Comparison of ENCODE assay signal across 15 cellular contexts in the genomic region with DNA sequence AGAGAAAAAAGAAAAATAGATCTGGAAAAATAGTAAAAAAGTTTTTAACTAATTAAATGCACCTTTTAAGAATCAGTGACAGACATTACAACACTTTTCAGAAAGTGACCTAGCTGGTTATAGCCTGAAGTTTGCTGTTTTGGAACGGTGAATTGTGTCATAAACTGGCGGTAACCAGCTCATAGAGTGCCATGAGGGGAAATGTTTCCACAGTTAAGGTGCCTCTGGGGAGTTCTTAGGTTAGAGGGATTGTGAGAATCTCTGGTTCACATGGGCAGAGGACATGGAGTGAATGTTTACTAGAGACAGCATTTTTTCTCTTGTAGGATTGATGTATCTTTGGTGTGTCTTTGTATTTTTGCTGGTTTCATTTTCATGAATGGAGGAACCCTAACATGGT. TPM values are rescaled to one million over a fixed set of nuclear protein-coding genes. Genes with fewer than 3 reads are reported as not detected.
DNase-seq lines count a peak whose midpoint lies in the region; ATAC-seq and TF ChIP-seq lines count a peak whose summit lies in the region.
"Had no signal": no experiment of that assay in that cellular context is flagged by ENCODE, and none has a peak within 500 bp of the region (broad histone marks: within the 10 kb centered on the region; RNA-seq: fewer than 3 reads in every experiment).

No MANE protein-coding gene starts in this region.

- TF ChIP-seq CTCF in WERI-Rb-1 (IDR thresholded peaks at IDR 0.05; ENCODE audit: low read depth, low read length): no peak

- no peaks in the 10 kb centered on the region for H3K27me3 Mint-ChIP-seq in stimulated activated naive CD8-positive, alpha-beta T cell treated with anti-CD3 and anti-CD28 coated beads, Interleukin-15, Interleukin-2, amounts not matched to agents 100 ng/mL and 50 ng/mL, for 24 hours

- no peak overlapping the region for H3K4me3 Mint-ChIP-seq in stimulated activated naive CD8-positive, alpha-beta T cell treated with anti-CD3 and anti-CD28 coated beads, Interleukin-15, Interleukin-2, amounts not matched to agents 100 ng/mL and 50 ng/mL, for 24 hours

- H3K9ac ChIP-seq in iPS-20b (ENCODE audit: low read depth, low read length): 0 out of 2 replicates have a peak overlapping the region, but pooled peaks have one; percentile 1

- peak overlapping the region; percentile 14 for H3K27ac Mint-ChIP-seq in stimulated activated naive CD8-positive, alpha-beta T cell treated with anti-CD3 and anti-CD28 coated beads, Interleukin-15, Interleukin-2, amounts not matched to agents 100 ng/mL and 50 ng/mL, for 24 hours

- H3K9me3 ChIP-seq in WERI-Rb-1 (ENCODE audit: severe bottlenecking) (no peaks in the 10 kb centered on the region), iPS-20b (ENCODE audit: insufficient read depth, low read depth, low read length) (no peaks in the 10 kb centered on the region)
- H3K9me3 ChIP-seq: SJSA1 had no signal

- H3K36me3 ChIP-seq in WERI-Rb-1 (no peaks in the 10 kb centered on the region; the same call in 1 of the 2 replicates), iPS-20b (ENCODE audit: insufficient read depth, low read depth, low read length) (no peaks in the 10 kb centered on the region)

- no peak for DNase-seq in stimulated activated naive CD8-positive, alpha-beta T cell treated with anti-CD3 and anti-CD28 coated beads, Interleukin-15, Interleukin-2, amounts not matched to agents 100 U/mL and 50 U/mL, for 24 hours
- no peak for DNase-seq in WERI-Rb-1
- no peak for DNase-seq in H4 (ENCODE audit: low spot score)
- DNase-seq in T-helper 9 cell: no peak
- DNase-seq in NCI-H2081 (lab: John Stamatoyannopoulos, UW): no peak
- DNase-seq: activated T-cell treated with anti-CD3 and anti-CD28 coated beads, Interleukin-2, amount 50 U/mL, for 4 hours; AML-193; HCEC 1CT; NCI-H1105 treated with DMSO at 0.1 percent for 48 hours; NCI-H526; occipital lobe had no signal

- peaks cover 59% of the 10 kb centered on the region for H3K4me1 Mint-ChIP-seq in stimulated activated naive CD8-positive, alpha-beta T cell treated with anti-CD3 and anti-CD28 coated beads, Interleukin-15, Interleukin-2, amounts not matched to agents 100 ng/mL and 50 ng/mL, for 24 hours (ENCODE audit: low read depth)

- peak overlapping the region; percentile 32 for H3K4me3 ChIP-seq in WERI-Rb-1 (ENCODE audit: low read depth, low read length)
- peak overlapping the region; percentile 46; the same call in 1 of the 2 replicates for H3K4me3 ChIP-seq in iPS-20b (ENCODE audit: low read length)
- H3K4me3 ChIP-seq: SJSA1 had no signal

- H3K27ac ChIP-seq in WERI-Rb-1: peak overlapping the region; percentile 73
- H3K27ac ChIP-seq in iPS-20b (ENCODE audit: low read length): no peak overlapping the region
- H3K27ac ChIP-seq: SJSA1 had no signal

- H3K4me1 ChIP-seq in iPS-20b (ENCODE audit: insufficient read depth, low read length): peaks cover 12% of the 10 kb centered on the region

- H3K27me3 ChIP-seq in WERI-Rb-1 (ENCODE audit: insufficient read depth, low read depth, severe bottlenecking): no peaks in the 10 kb centered on the region
- no peaks in the 10 kb centered on the region for H3K27me3 ChIP-seq in iPS-20b (ENCODE audit: insufficient read depth, low read length)
- H3K27me3 ChIP-seq: SJSA1 had no signal

- no peak for ATAC-seq in stimulated activated naive CD8-positive, alpha-beta T cell treated with anti-CD3 and anti-CD28 coated beads, Interleukin-15, Interleukin-2, amounts not matched to agents 100 U/mL and 50 U/mL, for 24 hours
- no peak for ATAC-seq in HG03342 (IDR thresholded peaks at IDR 0.05; ENCODE audit: unreplicated experiment)
- ATAC-seq: activated T-cell treated with anti-CD3 and anti-CD28 coated beads, Interleukin-2, amount 50 U/mL, for 4 hours had no signal

- H3K9me3 Mint-ChIP-seq in stimulated activated naive CD8-positive, alpha-beta T cell treated with anti-CD3 and anti-CD28 coated beads, Interleukin-15, Interleukin-2, amounts not matched to agents 100 ng/mL and 50 ng/mL, for 24 hours: no peaks in the 10 kb centered on the region
- H3K9me3 Mint-ChIP-seq: activated T-cell treated with anti-CD3 and anti-CD28 coated beads, Interleukin-2, amount 50 U/mL, for 4 hours had no signal

- H3K36me3 Mint-ChIP-seq in stimulated activated naive CD8-positive, alpha-beta T cell treated with anti-CD3 and anti-CD28 coated beads, Interleukin-15, Interleukin-2, amounts not matched to agents 100 ng/mL and 50 ng/mL, for 24 hours (ENCODE audit: low read depth): no peaks in the 10 kb centered on the region

RNA-seq across cellular contexts. Expression of gene TBC1D23, which starts 2.8 kb away (rescaled TPM):
- 20.4 and 23.3 TPM in 2 replicates for total RNA-seq in H4 (2014; rRNA removed; shearing (Covaris generic))
